ENCODE assay signal across 2 cellular contexts in genomic region chr11:66337103-66337899, GRCh38.
A peak's percentile ranks its signal among the peaks of the same experiment; 100 is the strongest.
TF ChIP-seq lines count a peak whose summit lies in the region.

No MANE protein-coding gene starts in this region.

TF ChIP-seq in A549, 52 proteins besides CTCF, POLR2A, EP300 and RAD21:
- TF ChIP-seq ATOH8 (CRISPR knock-in tag; IDR thresholded peaks at IDR 0.05; ENCODE audit: low read depth) = no peak
- TF ChIP-seq HOXA7 (CRISPR knock-in tag; IDR thresholded peaks at IDR 0.05) = no peak
- TF ChIP-seq RFX5 (IDR thresholded peaks at IDR 0.05) = no peak
- no peak for TF ChIP-seq BCL3 (IDR thresholded peaks at IDR 0.05)
- TF ChIP-seq POLR2AphosphoS2 (conservative IDR thresholded peaks at IDR 0.05; ENCODE audit: low read length) = no peak
- TF ChIP-seq KDM5A (IDR thresholded peaks at IDR 0.05) = no peak
- TF ChIP-seq ZFP36 (IDR thresholded peaks at IDR 0.05; ENCODE audit: borderline replicate concordance, partially characterized antibody) = no peak
- TF ChIP-seq REST (IDR thresholded peaks at IDR 0.05) = no peak
- TF ChIP-seq NFE2L2 (conservative IDR thresholded peaks at IDR 0.05; ENCODE audit: low read length) = no peak
- no peak for TF ChIP-seq SMC3 (IDR thresholded peaks at IDR 0.05)
- TF ChIP-seq TP53 (CRISPR knock-in tag; IDR thresholded peaks at IDR 0.05) = no peak
- TF ChIP-seq MAFK (IDR thresholded peaks at IDR 0.05; ENCODE audit: partially characterized antibody) = no peak
- TF ChIP-seq HEYL (CRISPR knock-in tag; IDR thresholded peaks at IDR 0.05) = no peak
- no peak for TF ChIP-seq EHF (CRISPR knock-in tag; IDR thresholded peaks at IDR 0.05)
- TF ChIP-seq SREBF2 (IDR thresholded peaks at IDR 0.05) = no peak

TF ChIP-seq in GM12878, 131 proteins besides CTCF, POLR2A, EP300 and RAD21:
- TF ChIP-seq SREBF1 (IDR thresholded peaks at IDR 0.05; ENCODE audit: low read length) (no peak), SUPT20H (IDR thresholded peaks at IDR 0.05; ENCODE audit: borderline replicate concordance, control insufficient read depth, low read depth, low read length) (no peak), IKZF2 (IDR thresholded peaks at IDR 0.05) (no peak), E2F8 (IDR thresholded peaks at IDR 0.05; ENCODE audit: low read depth, partially characterized antibody) (no peak), CHD1 (IDR thresholded peaks at IDR 0.05; ENCODE audit: low read depth, low read length) (no peak), PKNOX1 (IDR thresholded peaks at IDR 0.05) (0 out of 2 replicates have a peak, but pooled peaks have one; percentile 4), MTA3 (IDR thresholded peaks at IDR 0.05; ENCODE audit: borderline replicate concordance, low read length) (no peak), KLF5 (IDR thresholded peaks at IDR 0.05; ENCODE audit: partially characterized antibody) (no peak), TAF1 (IDR thresholded peaks at IDR 0.05; ENCODE audit: borderline replicate concordance, low read depth, low read length) (no peak), ZZZ3 (IDR thresholded peaks at IDR 0.05; ENCODE audit: control insufficient read depth, insufficient read length, low read depth) (no peak), NR2F1 (conservative IDR thresholded peaks at IDR 0.05) (no peak), SMARCA5 (IDR thresholded peaks at IDR 0.05) (0 out of 2 replicates have a peak, but pooled peaks have one; percentile 57), CBFB (IDR thresholded peaks at IDR 0.05; ENCODE audit: low read depth) (no peak), BACH1 (IDR thresholded peaks at IDR 0.05; ENCODE audit: borderline replicate concordance) (no peak)
